In genomic region chr19:10113592-10113963, GRCh38 we compare ENCODE assay signal across 9 cellular contexts. TPM values are rescaled to one million over a fixed set of nuclear protein-coding genes. Genes with fewer than 3 reads are reported as not detected.
A peak's percentile ranks its signal among the peaks of the same experiment; 100 is the strongest.
DNase-seq lines count a peak whose midpoint lies in the region; ATAC-seq and TF ChIP-seq lines count a peak whose summit lies in the region.
"Had no signal": no experiment of that assay in that cellular context is flagged by ENCODE, and none has a peak within 500 bp of the region (broad histone marks: within the 10 kb centered on the region; RNA-seq: fewer than 3 reads in every experiment).

No MANE protein-coding gene starts in this region.

- H3K36me3 ChIP-seq in OCI-LY7 (ENCODE audit: insufficient read depth, low read length) (peaks cover 90% of the 10 kb centered on the region), osteoblast (ENCODE audit: insufficient read depth, low read length) (peaks cover 69% of the 10 kb centered on the region)
- H3K36me3 ChIP-seq in effector memory CD4-positive, alpha-beta T cell (ENCODE audit: control insufficient read depth, insufficient read depth, low read length), result peaks cover 69% of the 10 kb centered on the region

- H3K27ac ChIP-seq in OCI-LY7 (ENCODE audit: low read depth, low read length, poor library complexity, severe bottlenecking), result peak overlapping the region; percentile 55
- H3K27ac ChIP-seq in effector memory CD4-positive, alpha-beta T cell (ENCODE audit: insufficient read depth, low read length, poor library complexity, severe bottlenecking), result peak overlapping the region; percentile 64
- no peak overlapping the region for H3K27ac ChIP-seq in osteoblast (ENCODE audit: low read depth, low read length)
- H3K27ac ChIP-seq: suprapubic skin had no signal

- H3K9me2 ChIP-seq in OCI-LY7 (ENCODE audit: insufficient read depth, low read length), result no peaks in the 10 kb centered on the region

- POLR2A ChIA-PET in OCI-LY7 (lab: Charles Lee), result interaction anchor here (1.5 kb wide), 1 partner anchor 9 kb away, joined by 4 read pairs; no protein-coding TSS in a partner anchor

- H3K27ac Mint-ChIP-seq in stimulated activated memory B cell treated with anti-CD40 and anti-IgM and Interleukin-4, amounts not matched to agents 10 μg/mL and 1 μg/mL and 100 μg/mL, for 72 hours, result peak overlapping the region; percentile 91
- H3K27ac Mint-ChIP-seq in endothelial cell (ENCODE audit: unreplicated experiment), result no peak overlapping the region

- intact Hi-C loops in Right ventricle myocardium inferior (cut with DNase I), result loop anchor here (10.0 kb wide), 1 partner anchor 281 kb away; no protein-coding TSS in a partner anchor
- intact Hi-C loops in cardiac septum (cut with DNase I), result loop anchor here (10.0 kb wide), 1 partner anchor 179 kb away; the partner anchor contains the start of gene OLFM2
- intact Hi-C loops in OCI-LY7 (cut with micrococcal nuclease; ENCODE audit: unreplicated experiment), result loop anchor here (1.0 to 5.0 kb wide), 3 partner anchors 14 to 181 kb away; no protein-coding TSS in a partner anchor

- H3K9me3 ChIP-seq in OCI-LY7 (ENCODE audit: low read length) (no peaks in the 10 kb centered on the region), osteoblast (ENCODE audit: low read depth, low read length) (no peaks in the 10 kb centered on the region)
- H3K9me3 ChIP-seq in effector memory CD4-positive, alpha-beta T cell (ENCODE audit: control insufficient read depth, low read length), result no peaks in the 10 kb centered on the region
- H3K9me3 ChIP-seq: suprapubic skin had no signal

- no peak overlapping the region for H2AFZ ChIP-seq in OCI-LY7 (ENCODE audit: low read length)
- H2AFZ ChIP-seq in osteoblast (ENCODE audit: low read length), result no peak overlapping the region

- H3K4me2 ChIP-seq in OCI-LY7 (ENCODE audit: low read length), result peak overlapping the region; percentile 7; the same call in 1 of the 2 replicates
- H3K4me2 ChIP-seq in osteoblast (ENCODE audit: insufficient read depth, low read length), result no peak overlapping the region

- H3K27me3 Mint-ChIP-seq in stimulated activated memory B cell treated with anti-CD40 and anti-IgM and Interleukin-4, amounts not matched to agents 10 μg/mL and 1 μg/mL and 100 μg/mL, for 72 hours, result no peaks in the 10 kb centered on the region
- H3K27me3 Mint-ChIP-seq in endothelial cell (ENCODE audit: unreplicated experiment), result peaks cover 21% of the 10 kb centered on the region

- H4K20me1 ChIP-seq in OCI-LY7 (ENCODE audit: insufficient read depth, low read length) (no peaks in the 10 kb centered on the region), osteoblast (ENCODE audit: insufficient read depth, low read length) (peaks cover 11% of the 10 kb centered on the region)

- peak overlapping the region; percentile 86 for H3K4me3 Mint-ChIP-seq in stimulated activated memory B cell treated with anti-CD40 and anti-IgM and Interleukin-4, amounts not matched to agents 10 μg/mL and 1 μg/mL and 100 μg/mL, for 72 hours
- H3K4me3 Mint-ChIP-seq in endothelial cell (ENCODE audit: unreplicated experiment), result no peak overlapping the region

- H3K79me2 ChIP-seq in OCI-LY7 (ENCODE audit: insufficient read depth, low read depth, low read length) (peaks cover 18% of the 10 kb centered on the region), osteoblast (ENCODE audit: insufficient read depth, low read length) (peaks cover 22% of the 10 kb centered on the region)

- H3K36me3 Mint-ChIP-seq in stimulated activated memory B cell treated with anti-CD40 and anti-IgM and Interleukin-4, amounts not matched to agents 10 μg/mL and 1 μg/mL and 100 μg/mL, for 72 hours, result peaks cover 82% of the 10 kb centered on the region
- H3K36me3 Mint-ChIP-seq in endothelial cell (ENCODE audit: low read depth, unreplicated experiment), result peaks cover 40% of the 10 kb centered on the region

- CTCF ChIA-PET in OCI-LY7 (lab: Charles Lee; ENCODE audit: unreplicated experiment), result no interaction called here

- ATAC-seq in Right ventricle myocardium inferior (peak; percentile 9), HG03280 (IDR thresholded peaks at IDR 0.05; ENCODE audit: unreplicated experiment) (no peak)
- ATAC-seq in stimulated activated memory B cell treated with anti-CD40 and anti-IgM and Interleukin-4, amounts not matched to agents 10 μg/mL and 1 μg/mL and 100 μg/mL, for 72 hours, result no peak

- H3K4me1 ChIP-seq in OCI-LY7 (ENCODE audit: insufficient read depth, low read length, poor library complexity, severe bottlenecking) (peaks cover 27% of the 10 kb centered on the region), osteoblast (ENCODE audit: insufficient read depth, low read length) (peaks cover 2% of the 10 kb centered on the region)
- H3K4me1 ChIP-seq in effector memory CD4-positive, alpha-beta T cell (ENCODE audit: control insufficient read depth, insufficient read depth, low read length, poor library complexity, severe bottlenecking), result peaks cover 35% of the 10 kb centered on the region

- peaks cover 73% of the 10 kb centered on the region for H3K4me1 Mint-ChIP-seq in stimulated activated memory B cell treated with anti-CD40 and anti-IgM and Interleukin-4, amounts not matched to agents 10 μg/mL and 1 μg/mL and 100 μg/mL, for 72 hours
- H3K4me1 Mint-ChIP-seq in endothelial cell (ENCODE audit: unreplicated experiment), result peaks cover 3% of the 10 kb centered on the region

- no peak for DNase-seq in Right ventricle myocardium inferior (ENCODE audit: missing footprints)
- no peak for DNase-seq in cardiac septum (ENCODE audit: low spot score)
- DNase-seq in OCI-LY7 (ENCODE audit: low spot score), result no peak
- DNase-seq in effector memory CD4-positive, alpha-beta T cell, result no peak
- no peak for DNase-seq in osteoblast (ENCODE audit: insufficient read length, low spot score, missing footprints)
- DNase-seq in endothelial cell (ENCODE audit: low spot score), result no peak

- no TSS peak for BruUV-seq in OCI-LY7 (replicated peaks; lab: Mats Ljungman, UMichigan)

- H3K4me3 ChIP-seq in OCI-LY7 (ENCODE audit: low read depth, low read length, poor library complexity, severe bottlenecking) (no peak overlapping the region), osteoblast (ENCODE audit: insufficient read depth, low read length) (no peak overlapping the region)
- H3K4me3 ChIP-seq in effector memory CD4-positive, alpha-beta T cell (ENCODE audit: insufficient read depth, low read depth, low read length, poor library complexity, severe bottlenecking), result no peak overlapping the region
- H3K4me3 ChIP-seq: suprapubic skin had no signal

- TF ChIP-seq CTCF in OCI-LY7 (conservative IDR thresholded peaks at IDR 0.05; ENCODE audit: low read length), result no peak
- TF ChIP-seq CTCF in osteoblast (IDR thresholded peaks at IDR 0.05; ENCODE audit: extremely low read depth, low read depth, low read length), result no peak
- TF ChIP-seq CTCF in endothelial cell (IDR thresholded peaks at IDR 0.05; ENCODE audit: unreplicated experiment), result no peak

- H3K9me3 Mint-ChIP-seq in stimulated activated memory B cell treated with anti-CD40 and anti-IgM and Interleukin-4, amounts not matched to agents 10 μg/mL and 1 μg/mL and 100 μg/mL, for 72 hours, result no peaks in the 10 kb centered on the region
- no peaks in the 10 kb centered on the region for H3K9me3 Mint-ChIP-seq in endothelial cell (ENCODE audit: unreplicated experiment)

- no peaks in the 10 kb centered on the region for H3K27me3 ChIP-seq in effector memory CD4-positive, alpha-beta T cell (replicated peaks; ENCODE audit: control insufficient read depth, insufficient read depth, low read length, poor library complexity, severe bottlenecking)
- no peaks in the 10 kb centered on the region for H3K27me3 ChIP-seq in osteoblast (ENCODE audit: insufficient read depth, low read length)
- H3K27me3 ChIP-seq: suprapubic skin had no signal

RNA-seq across cellular contexts. Expression of gene P2RY11, which starts 2.1 kb away (rescaled TPM):
- total RNA-seq in Right ventricle myocardium inferior (4.5 TPM), cardiac septum (10.0 TPM), OCI-LY7 (2022) (31.1 and 43.3 TPM in 2 replicates), osteoblast (2.1 and 2.2 TPM in 2 replicates), endothelial cell (ENCODE audit: unreplicated experiment) (16.3 TPM)
- 8.8 and 11.9 TPM in 2 replicates for total RNA-seq in OCI-LY7 (2014; rRNA removed; shearing (Covaris generic))

RNA-seq across cellular contexts. Expression of gene EIF3G, which starts 6.1 kb away (rescaled TPM):
- total RNA-seq in Right ventricle myocardium inferior (167 TPM), cardiac septum (126 TPM), OCI-LY7 (2022) (256 TPM in 2 replicates), osteoblast (226 and 252 TPM in 2 replicates), endothelial cell (ENCODE audit: unreplicated experiment) (286 TPM)
- total RNA-seq in OCI-LY7 (2014; rRNA removed; shearing (Covaris generic)), result 255 and 287 TPM in 2 replicates

RNA-seq across cellular contexts. Expression of gene PPAN, which starts 7.4 kb away (rescaled TPM):
- total RNA-seq in Right ventricle myocardium inferior (27.0 TPM), cardiac septum (29.5 TPM), OCI-LY7 (2022) (88.3 and 116 TPM in 2 replicates), osteoblast (19.2 and 20.9 TPM in 2 replicates), endothelial cell (ENCODE audit: unreplicated experiment) (39.6 TPM)
- 77.1 and 85.8 TPM in 2 replicates for total RNA-seq in OCI-LY7 (2014; rRNA removed; shearing (Covaris generic))

RNA-seq across cellular contexts. Expression of gene ANGPTL6, which starts 11.1 kb away (rescaled TPM):
- total RNA-seq in Right ventricle myocardium inferior (not detected), cardiac septum (0.19 TPM), OCI-LY7 (2022) (8.3 and 10.1 TPM in 2 replicates), osteoblast (not detected in 2 replicates), endothelial cell (ENCODE audit: unreplicated experiment) (0.36 TPM)
- 7.3 and 8.4 TPM in 2 replicates for total RNA-seq in OCI-LY7 (2014; rRNA removed; shearing (Covaris generic))

RNA-seq across cellular contexts. Expression of gene SHFL, which starts 27.5 kb away (rescaled TPM):
- total RNA-seq in Right ventricle myocardium inferior, result 9.7 TPM
- total RNA-seq in cardiac septum, result 9.4 TPM
- 21.9 and 32.9 TPM in 2 replicates for total RNA-seq in OCI-LY7 (2014; rRNA removed; shearing (Covaris generic))
- 28.5 and 30.9 TPM in 2 replicates for total RNA-seq in OCI-LY7 (2022)
- 20.6 and 22.4 TPM in 2 replicates for total RNA-seq in osteoblast
- total RNA-seq in endothelial cell (ENCODE audit: unreplicated experiment), result 9.2 TPM
